Comparison of ENCODE assay signal across 9 cellular contexts in the genomic region with DNA sequence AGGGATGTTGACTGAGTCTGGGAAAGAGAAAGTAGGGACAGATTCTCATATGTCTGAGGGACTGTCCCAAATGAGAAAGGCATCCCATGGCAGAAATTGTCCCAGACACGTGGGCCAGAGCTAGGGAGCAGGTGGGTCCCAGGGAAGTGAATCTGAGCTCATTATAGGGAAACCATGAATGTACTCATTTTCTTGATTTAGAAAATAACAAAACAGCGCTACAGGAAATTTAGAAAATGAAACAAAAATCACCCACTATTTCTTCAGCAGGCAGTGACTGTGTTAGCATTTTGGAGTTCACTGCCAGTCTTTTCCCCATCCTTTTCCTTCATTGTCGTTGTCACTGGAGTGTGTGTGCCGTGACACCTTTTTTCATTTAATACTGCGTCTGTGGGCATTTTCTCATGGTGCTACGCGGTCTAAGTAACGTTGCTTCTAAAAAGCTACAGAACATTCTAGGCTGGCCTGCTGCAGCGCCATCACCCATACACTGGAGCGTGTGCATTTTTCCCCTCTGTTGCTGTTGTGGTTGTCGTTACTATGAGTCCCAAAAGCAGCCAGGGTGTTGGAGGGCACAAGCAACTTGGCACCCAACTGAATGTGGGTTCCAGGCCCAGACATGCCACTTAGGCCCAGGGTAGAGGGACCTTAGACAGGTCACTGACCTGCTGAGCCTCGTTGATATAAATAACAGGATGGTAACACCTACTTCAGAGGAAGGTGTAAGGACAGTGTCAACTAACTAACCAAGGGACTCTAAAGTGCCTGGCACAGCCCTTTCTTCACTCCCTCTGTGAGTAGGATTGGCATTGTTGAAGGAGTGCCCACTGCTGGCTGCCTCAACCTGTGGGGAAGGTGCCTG. TPM values are rescaled to one million over a fixed set of nuclear protein-coding genes. Genes with fewer than 3 reads are reported as not detected.
A peak's percentile ranks its signal among the peaks of the same experiment; 100 is the strongest.
DNase-seq lines count a peak whose midpoint lies in the region; ATAC-seq and TF ChIP-seq lines count a peak whose summit lies in the region.
"Had no signal": no experiment of that assay in that cellular context is flagged by ENCODE, and none has a peak within 500 bp of the region (broad histone marks: within the 10 kb centered on the region; RNA-seq: fewer than 3 reads in every experiment).

No MANE protein-coding gene starts in this region.

- in situ Hi-C loops in brain microvascular endothelial cell (cut with HindIII; ENCODE audit: low pct_ligation_motif_present, low sequenced_read_pairs) = no loop called here

- H3K4me3 ChIP-seq in HEK293 (ENCODE audit: low read depth, low read length) (no peak overlapping the region), brain microvascular endothelial cell (ENCODE audit: low read depth, low read length) (no peak overlapping the region)

- POLR2A ChIA-PET in HEK293 (lab: Yijun Ruan, JAX) (no interaction called here), activated B cell treated with CpG ODN at 0.5 μM for 24 hours (lab: Charles Lee) (interaction anchor here (1.0 to 32.5 kb wide), 4 partner anchors 5 to 401 kb away, joined by 3 to 2569 read pairs (median 1291); partner anchors contain the start of gene CSK)

- no peak for TF ChIP-seq CTCF in HEK293 (tag by site-specific recombination; IDR thresholded peaks at IDR 0.05)
- no peak for TF ChIP-seq CTCF in activated B cell treated with CpG ODN at 0.5 μM for 24 hours (IDR thresholded peaks at IDR 0.05)
- no peak for TF ChIP-seq CTCF in brain microvascular endothelial cell (IDR thresholded peaks at IDR 0.05; ENCODE audit: low read depth, low read length, missing control alignments)

- peaks cover 81% of the 10 kb centered on the region for H3K4me1 Mint-ChIP-seq in activated B cell treated with CpG ODN at 0.5 μM for 24 hours
- peaks cover 80% of the 10 kb centered on the region for H3K4me1 Mint-ChIP-seq in stimulated activated naive CD8-positive, alpha-beta T cell treated with anti-CD3 and anti-CD28 coated beads, Interleukin-15, amount 100 ng/mL, for 72 hours

- H3K27ac ChIP-seq in HEK293 (ENCODE audit: extremely low read depth, low read depth, low read length) = no peak overlapping the region
- no peak overlapping the region for H3K27ac ChIP-seq in brain microvascular endothelial cell

- H3K4me1 ChIP-seq in HEK293 (ENCODE audit: control insufficient read depth, insufficient read depth, low read length) = peaks cover 46% of the 10 kb centered on the region

- intact Hi-C loops in activated B cell treated with CpG ODN at 0.5 μM for 24 hours (cut with micrococcal nuclease) (loop anchor here (5.0 kb wide), 4 partner anchors 243 to 793 kb away; partner anchors contain the start of genes ARID3B, NEIL1, PML and SIN3A), left ventricle myocardium superior (cut with micrococcal nuclease) (no loop called here)

- H3K9me3 Mint-ChIP-seq in activated B cell treated with CpG ODN at 0.5 μM for 24 hours = no peaks in the 10 kb centered on the region
- H3K9me3 Mint-ChIP-seq in stimulated activated naive CD8-positive, alpha-beta T cell treated with anti-CD3 and anti-CD28 coated beads, Interleukin-15, amount 100 ng/mL, for 72 hours = no peaks in the 10 kb centered on the region

- peaks cover 65% of the 10 kb centered on the region for H3K36me3 Mint-ChIP-seq in activated B cell treated with CpG ODN at 0.5 μM for 24 hours (ENCODE audit: low read depth)

- H3K4me3 Mint-ChIP-seq in activated B cell treated with CpG ODN at 0.5 μM for 24 hours = peak overlapping the region; percentile 94
- peak overlapping the region; percentile 82 to 98 for H3K4me3 Mint-ChIP-seq in stimulated activated naive CD8-positive, alpha-beta T cell treated with anti-CD3 and anti-CD28 coated beads, Interleukin-15, amount 100 ng/mL, for 72 hours

- no peaks in the 10 kb centered on the region for H3K9me3 ChIP-seq in HEK293 (ENCODE audit: control insufficient read depth, insufficient read depth, low read depth, low read length)

- no peaks in the 10 kb centered on the region for H3K27me3 ChIP-seq in brain microvascular endothelial cell (replicated peaks)

- DNase-seq in activated B cell treated with CpG ODN at 0.5 μM for 24 hours (no peak), left ventricle myocardium superior (peak; percentile 45), brain microvascular endothelial cell (no peak), NCI-H146 (lab: John Stamatoyannopoulos, UW) (no peak)
- peak in 1 of 2 donors; percentile 39 for DNase-seq in stimulated activated naive CD8-positive, alpha-beta T cell treated with anti-CD3 and anti-CD28 coated beads, Interleukin-15, amount 100 ng/mL, for 72 hours
- DNase-seq: NCI-H2227 treated with DMSO at 0.1 percent for 48 hours; stimulated activated naive CD4-positive, alpha-beta T cell treated with Interleukin-2 at 50 U/mL for 16 hours had no signal

- H3K27me3 Mint-ChIP-seq in activated B cell treated with CpG ODN at 0.5 μM for 24 hours = no peaks in the 10 kb centered on the region
- H3K27me3 Mint-ChIP-seq in stimulated activated naive CD8-positive, alpha-beta T cell treated with anti-CD3 and anti-CD28 coated beads, Interleukin-15, amount 100 ng/mL, for 72 hours = no peaks in the 10 kb centered on the region

- H3K36me3 ChIP-seq in HEK293 (ENCODE audit: control insufficient read depth in 2 of 2, insufficient read depth in 1 of 2, low read length in 2 of 2) (peaks cover 0 to 30% of the 10 kb centered on the region in 2 experiments; a peak in 1 of 3 replicates), brain microvascular endothelial cell (replicated peaks) (no peaks in the 10 kb centered on the region)

- CTCF ChIA-PET in HEK293 (lab: Yijun Ruan, JAX) (interaction anchor here (0.6 to 25.7 kb wide), 5 partner anchors 5 to 153 kb away, joined by 3 to 649 read pairs (median 13); partner anchors contain the start of gene CSK), activated B cell treated with CpG ODN at 0.5 μM for 24 hours (lab: Charles Lee) (interaction anchor here (0.9 to 18.7 kb wide), 5 partner anchors 13 to 165 kb away, joined by 3 to 1146 read pairs (median 4); no protein-coding TSS in a partner anchor)

- peak overlapping the region; percentile 99 for H3K27ac Mint-ChIP-seq in activated B cell treated with CpG ODN at 0.5 μM for 24 hours
- peak overlapping the region; percentile 87 to 95 for H3K27ac Mint-ChIP-seq in stimulated activated naive CD8-positive, alpha-beta T cell treated with anti-CD3 and anti-CD28 coated beads, Interleukin-15, amount 100 ng/mL, for 72 hours

- no peak for ATAC-seq in activated B cell treated with CpG ODN at 0.5 μM for 24 hours (ENCODE audit: low read depth)
- peak; percentile 42 for ATAC-seq in left ventricle myocardium superior
- ATAC-seq in stimulated activated naive CD8-positive, alpha-beta T cell treated with anti-CD3 and anti-CD28 coated beads, Interleukin-15, amount 100 ng/mL, for 72 hours = no peak
- ATAC-seq in GM18519 (IDR thresholded peaks at IDR 0.05; ENCODE audit: low FRiP score, unreplicated experiment) = no peak

TF ChIP-seq in HEK293, 187 proteins besides CTCF, POLR2A, EP300 and RAD21:
- TF ChIP-seq, protein P1, sequence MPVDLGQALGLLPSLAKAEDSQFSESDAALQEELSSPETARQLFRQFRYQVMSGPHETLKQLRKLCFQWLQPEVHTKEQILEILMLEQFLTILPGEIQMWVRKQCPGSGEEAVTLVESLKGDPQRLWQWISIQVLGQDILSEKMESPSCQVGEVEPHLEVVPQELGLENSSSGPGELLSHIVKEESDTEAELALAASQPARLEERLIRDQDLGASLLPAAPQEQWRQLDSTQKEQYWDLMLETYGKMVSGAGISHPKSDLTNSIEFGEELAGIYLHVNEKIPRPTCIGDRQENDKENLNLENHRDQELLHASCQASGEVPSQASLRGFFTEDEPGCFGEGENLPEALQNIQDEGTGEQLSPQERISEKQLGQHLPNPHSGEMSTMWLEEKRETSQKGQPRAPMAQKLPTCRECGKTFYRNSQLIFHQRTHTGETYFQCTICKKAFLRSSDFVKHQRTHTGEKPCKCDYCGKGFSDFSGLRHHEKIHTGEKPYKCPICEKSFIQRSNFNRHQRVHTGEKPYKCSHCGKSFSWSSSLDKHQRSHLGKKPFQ (tag by site-specific recombination; IDR thresholded peaks at IDR 0.05) = no peak
- TF ChIP-seq ZNF24 (tag by site-specific recombination; IDR thresholded peaks at IDR 0.05) (no peak), ZNF341 (tag by site-specific recombination; IDR thresholded peaks at IDR 0.05; ENCODE audit: low read depth) (peak; percentile 18; the same call in 1 of the 2 replicates), MEIS1 (CRISPR knock-in tag; IDR thresholded peaks at IDR 0.05; ENCODE audit: borderline replicate concordance) (no peak), ZNF558 (tag by site-specific recombination; IDR thresholded peaks at IDR 0.05) (no peak), ZNF148 (tag by site-specific recombination; IDR thresholded peaks at IDR 0.05; ENCODE audit: borderline replicate concordance) (no peak), PRDM1 (tag by site-specific recombination; IDR thresholded peaks at IDR 0.05) (peak; percentile 71)

RNA-seq across cellular contexts. Expression of gene CSK, which starts 3.2 kb away (rescaled TPM):
- total RNA-seq in activated B cell treated with CpG ODN at 0.5 μM for 24 hours = 540 and 557 TPM in 2 replicates
- total RNA-seq in left ventricle myocardium superior = 45.8 TPM

RNA-seq across cellular contexts. Expression of gene LMAN1L, which starts 27.6 kb away (rescaled TPM):
- total RNA-seq in activated B cell treated with CpG ODN at 0.5 μM for 24 hours (1.0 and 2.2 TPM in 2 replicates), left ventricle myocardium superior (23.5 TPM)

RNA-seq across cellular contexts. Expression of gene CYP1A2, which starts 36.4 kb away (rescaled TPM):
- total RNA-seq in activated B cell treated with CpG ODN at 0.5 μM for 24 hours (0.16 TPM in 1 of 2 replicates, not detected in the other), left ventricle myocardium superior (not detected)

RNA-seq across cellular contexts. Expression of gene CPLX3, which starts 41.3 kb away (rescaled TPM):
- total RNA-seq in activated B cell treated with CpG ODN at 0.5 μM for 24 hours (0.20 and 0.22 TPM in 2 replicates), left ventricle myocardium superior (4.1 TPM)

RNA-seq across cellular contexts. Expression of gene ULK3, which starts 57.9 kb away (rescaled TPM):
- total RNA-seq in activated B cell treated with CpG ODN at 0.5 μM for 24 hours = 43.6 and 52.1 TPM in 2 replicates
- 47.5 TPM for total RNA-seq in left ventricle myocardium superior

Comparison
In these comparisons a context has a peak if more than half of its experiments do, and no peak if none do; other contexts are left out.
1. RNA of gene CSK, which starts 3.2 kb away (total RNA-seq): 540 to 557 TPM in activated B cell treated with CpG ODN at 0.5 μM for 24 hours; 45.8 TPM in left ventricle myocardium superior (single experiment); every median in the first group is over 10 times any median in the second.